In the genomic region with DNA sequence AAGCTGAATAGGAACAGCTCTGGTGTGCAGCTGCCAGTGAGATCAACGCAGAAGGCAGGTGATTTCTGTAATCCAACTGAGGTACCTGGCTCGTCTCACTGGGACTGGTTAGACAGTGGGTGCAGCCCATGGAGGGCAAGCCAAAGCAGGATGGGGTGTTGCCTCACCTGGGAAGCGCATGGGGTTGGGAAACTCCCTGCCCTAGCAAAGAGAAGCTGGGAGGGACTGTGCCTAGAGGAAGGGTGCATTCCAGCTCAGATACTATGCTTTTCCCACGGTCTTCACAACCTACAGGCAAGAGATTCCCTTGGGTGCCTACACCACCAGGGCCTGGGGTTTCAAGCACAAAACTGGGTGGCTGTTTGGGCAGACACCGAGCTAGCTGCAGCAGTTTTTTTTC, we compare ENCODE assay signal across 1 cellular context.
TF ChIP-seq lines count a peak whose summit lies in the region.

No MANE protein-coding gene starts in this region.

TF ChIP-seq in GM23338, 12 proteins besides CTCF, POLR2A, EP300 and RAD21 (continued from another document):
- TF ChIP-seq, protein P1, sequence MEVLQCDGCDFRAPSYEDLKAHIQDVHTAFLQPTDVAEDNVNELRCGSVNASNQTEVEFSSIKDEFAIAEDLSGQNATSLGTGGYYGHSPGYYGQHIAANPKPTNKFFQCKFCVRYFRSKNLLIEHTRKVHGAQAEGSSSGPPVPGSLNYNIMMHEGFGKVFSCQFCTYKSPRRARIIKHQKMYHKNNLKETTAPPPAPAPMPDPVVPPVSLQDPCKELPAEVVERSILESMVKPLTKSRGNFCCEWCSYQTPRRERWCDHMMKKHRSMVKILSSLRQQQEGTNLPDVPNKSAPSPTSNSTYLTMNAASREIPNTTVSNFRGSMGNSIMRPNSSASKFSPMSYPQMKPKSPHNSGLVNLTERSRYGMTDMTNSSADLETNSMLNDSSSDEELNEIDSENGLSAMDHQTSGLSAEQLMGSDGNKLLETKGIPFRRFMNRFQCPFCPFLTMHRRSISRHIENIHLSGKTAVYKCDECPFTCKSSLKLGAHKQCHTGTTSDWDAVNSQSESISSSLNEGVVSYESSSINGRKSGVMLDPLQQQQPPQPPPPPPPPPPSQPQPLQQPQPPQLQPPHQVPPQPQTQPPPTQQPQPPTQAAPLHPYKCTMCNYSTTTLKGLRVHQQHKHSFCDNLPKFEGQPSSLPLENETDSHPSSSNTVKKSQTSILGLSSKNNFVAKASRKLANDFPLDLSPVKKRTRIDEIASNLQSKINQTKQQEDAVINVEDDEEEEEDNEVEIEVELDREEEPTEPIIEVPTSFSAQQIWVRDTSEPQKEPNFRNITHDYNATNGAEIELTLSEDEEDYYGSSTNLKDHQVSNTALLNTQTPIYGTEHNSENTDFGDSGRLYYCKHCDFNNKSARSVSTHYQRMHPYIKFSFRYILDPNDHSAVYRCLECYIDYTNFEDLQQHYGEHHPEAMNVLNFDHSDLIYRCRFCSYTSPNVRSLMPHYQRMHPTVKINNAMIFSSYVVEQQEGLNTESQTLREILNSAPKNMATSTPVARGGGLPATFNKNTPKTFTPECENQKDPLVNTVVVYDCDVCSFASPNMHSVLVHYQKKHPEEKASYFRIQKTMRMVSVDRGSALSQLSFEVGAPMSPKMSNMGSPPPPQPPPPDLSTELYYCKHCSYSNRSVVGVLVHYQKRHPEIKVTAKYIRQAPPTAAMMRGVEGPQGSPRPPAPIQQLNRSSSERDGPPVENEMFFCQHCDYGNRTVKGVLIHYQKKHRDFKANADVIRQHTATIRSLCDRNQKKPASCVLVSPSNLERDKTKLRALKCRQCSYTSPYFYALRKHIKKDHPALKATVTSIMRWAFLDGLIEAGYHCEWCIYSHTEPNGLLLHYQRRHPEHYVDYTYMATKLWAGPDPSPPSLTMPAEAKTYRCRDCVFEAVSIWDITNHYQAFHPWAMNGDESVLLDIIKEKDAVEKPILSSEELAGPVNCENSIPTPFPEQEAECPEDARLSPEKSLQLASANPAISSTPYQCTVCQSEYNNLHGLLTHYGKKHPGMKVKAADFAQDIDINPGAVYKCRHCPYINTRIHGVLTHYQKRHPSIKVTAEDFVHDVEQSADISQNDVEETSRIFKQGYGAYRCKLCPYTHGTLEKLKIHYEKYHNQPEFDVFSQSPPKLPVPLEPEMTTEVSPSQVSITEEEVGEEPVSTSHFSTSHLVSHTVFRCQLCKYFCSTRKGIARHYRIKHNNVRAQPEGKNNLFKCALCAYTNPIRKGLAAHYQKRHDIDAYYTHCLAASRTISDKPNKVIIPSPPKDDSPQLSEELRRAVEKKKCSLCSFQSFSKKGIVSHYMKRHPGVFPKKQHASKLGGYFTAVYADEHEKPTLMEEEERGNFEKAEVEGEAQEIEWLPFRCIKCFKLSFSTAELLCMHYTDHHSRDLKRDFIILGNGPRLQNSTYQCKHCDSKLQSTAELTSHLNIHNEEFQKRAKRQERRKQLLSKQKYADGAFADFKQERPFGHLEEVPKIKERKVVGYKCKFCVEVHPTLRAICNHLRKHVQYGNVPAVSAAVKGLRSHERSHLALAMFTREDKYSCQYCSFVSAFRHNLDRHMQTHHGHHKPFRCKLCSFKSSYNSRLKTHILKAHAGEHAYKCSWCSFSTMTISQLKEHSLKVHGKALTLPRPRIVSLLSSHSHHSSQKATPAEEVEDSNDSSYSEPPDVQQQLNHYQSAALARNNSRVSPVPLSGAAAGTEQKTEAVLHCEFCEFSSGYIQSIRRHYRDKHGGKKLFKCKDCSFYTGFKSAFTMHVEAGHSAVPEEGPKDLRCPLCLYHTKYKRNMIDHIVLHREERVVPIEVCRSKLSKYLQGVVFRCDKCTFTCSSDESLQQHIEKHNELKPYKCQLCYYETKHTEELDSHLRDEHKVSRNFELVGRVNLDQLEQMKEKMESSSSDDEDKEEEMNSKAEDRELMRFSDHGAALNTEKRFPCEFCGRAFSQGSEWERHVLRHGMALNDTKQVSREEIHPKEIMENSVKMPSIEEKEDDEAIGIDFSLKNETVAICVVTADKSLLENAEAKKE (CRISPR knock-in tag; IDR thresholded peaks at IDR 0.05), result no peak
- TF ChIP-seq STAT1 (IDR thresholded peaks at IDR 0.05; ENCODE audit: unreplicated experiment) (no peak), JUNB (IDR thresholded peaks at IDR 0.05; ENCODE audit: unreplicated experiment) (no peak), ZNF331 (CRISPR knock-in tag; IDR thresholded peaks at IDR 0.05; ENCODE audit: low read depth) (no peak)
